ENCODE assay signal across 15 cellular contexts in the genomic region with DNA sequence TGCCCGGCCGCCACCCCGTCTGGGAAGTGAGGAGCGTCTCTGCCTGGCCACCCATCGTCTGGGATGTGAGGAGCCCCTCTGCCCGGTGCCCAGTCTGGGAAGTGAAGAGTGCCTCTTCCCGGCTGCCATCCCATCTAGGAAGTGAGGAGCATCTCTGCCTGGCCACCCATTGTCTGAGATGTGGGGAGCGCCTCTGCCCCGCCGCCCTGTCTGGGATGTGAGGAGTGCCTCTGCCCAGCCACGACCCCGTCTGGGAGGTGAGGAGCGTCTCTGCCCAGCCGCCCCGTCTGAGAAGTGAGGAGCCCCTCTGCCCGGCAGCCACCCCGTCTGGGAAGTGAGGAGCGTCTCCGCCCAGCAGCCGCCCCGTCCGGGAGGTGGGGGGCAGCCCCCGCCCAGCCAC. TPM values are rescaled to one million over a fixed set of nuclear protein-coding genes. Genes with fewer than 3 reads are reported as not detected.
"Had no signal": no experiment of that assay in that cellular context is flagged by ENCODE, and none has a peak within 500 bp of the region (broad histone marks: within the 10 kb centered on the region; RNA-seq: fewer than 3 reads in every experiment).

No MANE protein-coding gene starts in this region.

RNA-seq across cellular contexts. Expression of a gene that starts 10.1 kb away (rescaled TPM):
- total RNA-seq: activated B cell treated with CpG ODN at 0.5 μM for 24 hours; activated CD4-positive, alpha-beta memory T cell treated with anti-CD3 and anti-CD28 coated beads for 36 hours; activated CD4-positive, alpha-beta memory T cell treated with anti-CD3 and anti-CD28 coated beads, Interleukin-2, amount 10 ng/mL, durations not matched to agents 7 days and 5 days; activated CD4-positive, alpha-beta T cell treated with anti-CD3 and anti-CD28 coated beads for 36 hours; activated CD4-positive, alpha-beta T cell treated with anti-CD3 and anti-CD28 coated beads, Interleukin-2, amount 10 ng/mL, durations not matched to agents 24 days and 14 days; activated CD4-positive, alpha-beta T cell treated with anti-CD3 and anti-CD28 coated beads, Interleukin-2, amount 10 ng/mL, durations not matched to agents 7 days and 5 days; activated CD8-positive, alpha-beta memory T cell treated with anti-CD3 and anti-CD28 coated beads for 36 hours; activated CD8-positive, alpha-beta memory T cell treated with anti-CD3 and anti-CD28 coated beads, Interleukin-2, amount 10 ng/mL, durations not matched to agents 7 days and 5 days; activated CD8-positive, alpha-beta T cell treated with anti-CD3 and anti-CD28 coated beads for 36 hours; activated CD8-positive, alpha-beta T cell treated with anti-CD3 and anti-CD28 coated beads, Interleukin-2, amount 10 ng/mL, durations not matched to agents 7 days and 5 days; T-cell; T-helper 1 cell treated with Interleukin-12 subunit alpha and Interleukin-12 subunit beta and Interleukin-4 antibody, amounts not matched to agents 30 ng/mL and 1 ng/mL, for 36 hours; T-helper 17 cell; T-helper 2 cell treated with Interferon-gamma antibody and Interleukin-4, amounts not matched to agents 100 ng/mL and 5 ng/mL, for 36 hours; WTC11 had no signal

RNA-seq across cellular contexts. Expression of a gene that starts 17.6 kb away (rescaled TPM):
- total RNA-seq: activated B cell treated with CpG ODN at 0.5 μM for 24 hours; activated CD4-positive, alpha-beta memory T cell treated with anti-CD3 and anti-CD28 coated beads for 36 hours; activated CD4-positive, alpha-beta memory T cell treated with anti-CD3 and anti-CD28 coated beads, Interleukin-2, amount 10 ng/mL, durations not matched to agents 7 days and 5 days; activated CD4-positive, alpha-beta T cell treated with anti-CD3 and anti-CD28 coated beads for 36 hours; activated CD4-positive, alpha-beta T cell treated with anti-CD3 and anti-CD28 coated beads, Interleukin-2, amount 10 ng/mL, durations not matched to agents 24 days and 14 days; activated CD4-positive, alpha-beta T cell treated with anti-CD3 and anti-CD28 coated beads, Interleukin-2, amount 10 ng/mL, durations not matched to agents 7 days and 5 days; activated CD8-positive, alpha-beta memory T cell treated with anti-CD3 and anti-CD28 coated beads for 36 hours; activated CD8-positive, alpha-beta memory T cell treated with anti-CD3 and anti-CD28 coated beads, Interleukin-2, amount 10 ng/mL, durations not matched to agents 7 days and 5 days; activated CD8-positive, alpha-beta T cell treated with anti-CD3 and anti-CD28 coated beads for 36 hours; activated CD8-positive, alpha-beta T cell treated with anti-CD3 and anti-CD28 coated beads, Interleukin-2, amount 10 ng/mL, durations not matched to agents 7 days and 5 days; T-cell; T-helper 1 cell treated with Interleukin-12 subunit alpha and Interleukin-12 subunit beta and Interleukin-4 antibody, amounts not matched to agents 30 ng/mL and 1 ng/mL, for 36 hours; T-helper 17 cell; T-helper 2 cell treated with Interferon-gamma antibody and Interleukin-4, amounts not matched to agents 100 ng/mL and 5 ng/mL, for 36 hours; WTC11 had no signal
